8 cellular contexts compared by ENCODE assay signal in the genomic region with DNA sequence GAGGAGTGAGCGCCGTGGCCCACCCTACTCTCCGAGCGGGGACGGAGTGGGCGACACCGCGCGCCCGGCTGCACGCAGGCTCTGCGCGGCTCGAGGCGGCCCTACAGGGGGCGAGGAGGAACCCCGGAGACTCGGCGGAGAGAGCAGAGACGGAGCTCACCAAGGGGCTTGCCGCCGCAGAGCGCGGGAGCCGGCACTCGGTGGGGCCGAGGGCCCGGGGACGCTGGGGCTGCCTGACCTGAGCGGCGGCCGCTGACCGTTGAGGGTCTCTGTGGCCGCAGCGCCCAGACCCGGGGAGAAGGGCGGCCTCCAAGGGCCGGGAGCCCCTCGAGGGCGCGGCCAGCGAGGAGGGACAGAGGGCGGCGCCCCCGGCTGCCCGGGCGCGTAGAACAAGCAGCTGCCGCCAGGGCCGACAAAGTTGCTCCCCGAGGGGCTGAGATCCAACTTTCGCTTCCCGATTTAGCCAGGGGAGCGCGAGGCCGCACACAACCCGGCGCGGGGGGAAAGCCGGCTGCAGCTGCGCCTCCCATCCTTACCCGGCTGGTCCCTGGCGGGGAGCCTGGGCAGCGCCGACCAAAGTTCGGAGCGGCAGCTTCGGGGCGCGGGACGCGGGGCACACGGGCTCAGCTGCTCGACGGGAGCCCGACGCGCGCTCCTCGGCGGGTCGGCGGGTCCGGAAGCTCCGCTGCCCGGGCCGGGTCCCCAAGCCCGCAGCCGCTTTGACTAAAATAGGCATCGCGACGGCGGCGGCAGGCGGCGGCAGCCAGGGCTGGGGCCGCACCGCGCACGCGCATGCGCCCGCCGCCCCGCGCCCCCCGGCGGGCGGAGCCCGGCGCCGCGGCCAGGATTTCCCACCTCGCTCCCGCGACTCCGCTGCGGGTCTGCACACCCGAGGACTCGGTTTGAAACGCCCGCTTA. TPM values are rescaled to one million over a fixed set of nuclear protein-coding genes. Genes with fewer than 3 reads are reported as not detected.
A peak's percentile ranks its signal among the peaks of the same experiment; 100 is the strongest.
DNase-seq lines count a peak whose midpoint lies in the region; ATAC-seq and TF ChIP-seq lines count a peak whose summit lies in the region.

No MANE protein-coding gene starts in this region.

- DNase-seq in NCI-H82 (lab: John Stamatoyannopoulos, UW) (peak; percentile 68), NCI-H82 treated with DMSO at 0.1 percent for 48 hours (lab: John Stamatoyannopoulos, UW; ENCODE audit: unreplicated experiment) (no peak), HCT116 (ENCODE audit: low read depth, low spot score) (no peak), NCI-H1105 treated with DMSO at 0.1 percent for 48 hours (lab: John Stamatoyannopoulos, UW) (peak; percentile 65), foreskin fibroblast (peak; percentile 30 to 73), natural killer cell (no peak), uterus (peak; percentile 43 to 59)
- peak; percentile 53 for DNase-seq in activated T-cell treated with anti-CD3 and anti-CD28 coated beads, Interleukin-2, amount 50 U/mL, for 24 hours

- no peaks in the 10 kb centered on the region for H3K9me3 Mint-ChIP-seq in activated T-cell treated with anti-CD3 and anti-CD28 coated beads, Interleukin-2, amount 50 U/mL, for 24 hours
- no peaks in the 10 kb centered on the region for H3K9me3 Mint-ChIP-seq in natural killer cell

- H3K4me2 ChIP-seq in HCT116 (ENCODE audit: low read length): peak overlapping the region; percentile 84

- H3K36me3 Mint-ChIP-seq in activated T-cell treated with anti-CD3 and anti-CD28 coated beads, Interleukin-2, amount 50 U/mL, for 24 hours (ENCODE audit: low read depth): no peaks in the 10 kb centered on the region
- no peaks in the 10 kb centered on the region for H3K36me3 Mint-ChIP-seq in natural killer cell

- H3K4me1 ChIP-seq in HCT116 (ENCODE audit: control insufficient read depth in 1 of 2, insufficient read depth in 2 of 2, low read length in 2 of 2) (peaks cover 3 to 13% of the 10 kb centered on the region in 2 experiments; a peak in 3 of 4 replicates), uterus (no peaks in the 10 kb centered on the region)

- H3K27me3 ChIP-seq in HCT116 (ENCODE audit: insufficient read depth, low read length) (no peaks in the 10 kb centered on the region), uterus (no peaks in the 10 kb centered on the region)

- peaks cover 79% of the 10 kb centered on the region for H3K27me3 Mint-ChIP-seq in activated T-cell treated with anti-CD3 and anti-CD28 coated beads, Interleukin-2, amount 50 U/mL, for 24 hours
- peaks cover 48 to 76% of the 10 kb centered on the region in 2 donors for H3K27me3 Mint-ChIP-seq in natural killer cell (ENCODE audit: low read depth in 2 of 2)

- TF ChIP-seq CTCF in HCT116 (IDR thresholded peaks at IDR 0.05 in 2 of 3, conservative IDR thresholded peaks at IDR 0.05 in 1 of 3; ENCODE audit: borderline replicate concordance in 1 of 3, insufficient read depth in 1 of 3, low read depth in 2 of 3, low read length in 2 of 3): 0 out of 6 replicates have a peak, but pooled peaks of 1 of the 3 experiments have one; percentile 4
- peak; percentile 2 for TF ChIP-seq CTCF in foreskin fibroblast (IDR thresholded peaks at IDR 0.05; ENCODE audit: low read depth, low read length)
- no peak for TF ChIP-seq CTCF in natural killer cell (IDR thresholded peaks at IDR 0.05)
- peak in 2 of 4 experiments; percentile 12 to 21 for TF ChIP-seq CTCF in uterus (IDR thresholded peaks at IDR 0.05)

- peak; percentile 81 for ATAC-seq in HCT116
- peak; percentile 21 to 68 (median 36) for ATAC-seq in natural killer cell

- no peaks in the 10 kb centered on the region for H3K79me2 ChIP-seq in HCT116 (ENCODE audit: insufficient read depth, low read length)

- no peaks in the 10 kb centered on the region for H4K20me1 ChIP-seq in HCT116 (ENCODE audit: insufficient read depth)

- H3K27ac ChIP-seq in HCT116 (ENCODE audit: low read depth, low read length): no peak overlapping the region; the same call in 1 of the 2 replicates
- H3K27ac ChIP-seq in uterus: peak overlapping the region; percentile 76 to 87

- H3K9me3 ChIP-seq in HCT116 (ENCODE audit: control insufficient read depth in 1 of 2, insufficient read depth in 1 of 2, low read depth in 1 of 2, low read length in 2 of 2) (no peaks in the 10 kb centered on the region), uterus (no peaks in the 10 kb centered on the region)

- no peaks in the 10 kb centered on the region for H3K36me3 ChIP-seq in HCT116 (ENCODE audit: control insufficient read depth in 1 of 2, insufficient read depth in 2 of 2, low read length in 2 of 2)
- H3K36me3 ChIP-seq in uterus: no peaks in the 10 kb centered on the region

- intact Hi-C loops in HCT116 (cut with micrococcal nuclease): no loop called here
- intact Hi-C loops in natural killer cell (cut with micrococcal nuclease): no loop called here
- intact Hi-C loops in uterus (cut with DNase I; ENCODE audit: low total_unique reads): no loop called here

- no peak for TF ChIP-seq RAD21 in HCT116 (IDR thresholded peaks at IDR 0.05; ENCODE audit: low read depth)

- RAD21 ChIA-PET in HCT116 (lab: Charles Lee; ENCODE audit: low non-redundant PET in 1 of 2, low total read pairs in 2 of 2, uncharacterized antibody in 2 of 2, unreplicated experiment in 2 of 2): no interaction called here

- H3K9ac ChIP-seq in HCT116 (ENCODE audit: low read length): peak overlapping the region; percentile 39; the same call in 1 of the 2 replicates

- no peaks in the 10 kb centered on the region for H3K9me2 ChIP-seq in HCT116 (ENCODE audit: insufficient read depth)

- TF ChIP-seq POLR2A in HCT116 (IDR thresholded peaks at IDR 0.05; ENCODE audit: borderline replicate concordance, extremely low read depth, insufficient read depth, insufficient read length): no peak
- peak in 1 of 2 donors; percentile 11 for TF ChIP-seq POLR2A in uterus (IDR thresholded peaks at IDR 0.05)

- H2AFZ ChIP-seq in HCT116 (ENCODE audit: low read depth, low read length, poor library complexity, severe bottlenecking): peak overlapping the region; percentile 63

- CTCF ChIA-PET in HCT116 (lab: Charles Lee): no interaction called here

- peaks cover 13% of the 10 kb centered on the region for H3K4me1 Mint-ChIP-seq in activated T-cell treated with anti-CD3 and anti-CD28 coated beads, Interleukin-2, amount 50 U/mL, for 24 hours (ENCODE audit: low read depth)
- H3K4me1 Mint-ChIP-seq in natural killer cell: peaks cover 5% of the 10 kb centered on the region in 2 donors

- H3K4me3 ChIP-seq in HCT116 (replicated peaks in 1 of 2; ENCODE audit: low read depth in 1 of 2, low read length in 2 of 2) (peak overlapping the region; percentile 53 to 60), foreskin fibroblast (ENCODE audit: low read depth in 1 of 2, low read length in 2 of 2) (peak overlapping the region; percentile 74 to 86), uterus (peak overlapping the region; percentile 56 to 73)

- POLR2A ChIA-PET in HCT116 (lab: Charles Lee): no interaction called here

- no peak overlapping the region for H3K27ac Mint-ChIP-seq in activated T-cell treated with anti-CD3 and anti-CD28 coated beads, Interleukin-2, amount 50 U/mL, for 24 hours
- H3K27ac Mint-ChIP-seq in natural killer cell: no peak overlapping the region

- H3K4me3 Mint-ChIP-seq in activated T-cell treated with anti-CD3 and anti-CD28 coated beads, Interleukin-2, amount 50 U/mL, for 24 hours: peak overlapping the region; percentile 59
- peak overlapping the region; percentile 78 for H3K4me3 Mint-ChIP-seq in natural killer cell

- no TSS peak for BruUV-seq in HCT116 (replicated peaks; lab: Mats Ljungman, UMichigan)

TF ChIP-seq in HCT116, 20 proteins besides CTCF, POLR2A, EP300 and RAD21:
- TF ChIP-seq, protein P1, sequence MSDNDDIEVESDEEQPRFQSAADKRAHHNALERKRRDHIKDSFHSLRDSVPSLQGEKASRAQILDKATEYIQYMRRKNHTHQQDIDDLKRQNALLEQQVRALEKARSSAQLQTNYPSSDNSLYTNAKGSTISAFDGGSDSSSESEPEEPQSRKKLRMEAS (IDR thresholded peaks at IDR 0.05): no peak
- TF ChIP-seq POLR2AphosphoS5 (IDR thresholded peaks at IDR 0.05; ENCODE audit: low read depth, low read length): no peak; the same call in 1 of the 2 replicates
- TF ChIP-seq EZH2phosphoT487 (IDR thresholded peaks at IDR 0.05; ENCODE audit: borderline replicate concordance): no peak
- TF ChIP-seq ZNF274 (IDR thresholded peaks at IDR 0.05; ENCODE audit: low read depth, low read length): no peak
- no peak for TF ChIP-seq ELF1 (IDR thresholded peaks at IDR 0.05; ENCODE audit: borderline replicate concordance, low read depth)

RNA-seq across cellular contexts. Expression of a gene that starts 43.1 kb away (rescaled TPM):
- 10.1 TPM for total RNA-seq in HCT116 (2021; ENCODE audit: unreplicated experiment)
- polyA plus RNA-seq in HCT116 (2012): 4.2 and 7.8 TPM in 2 replicates
- not detected for total RNA-seq in natural killer cell
- total RNA-seq in uterus: under 1 TPM in 2 of 4 donors, not detected in 2; 0.35 to 0.79 TPM

Comparison
In these comparisons a context has a peak if more than half of its experiments do, and no peak if none do; other contexts are left out.
1. DNase-seq: peak in NCI-H82 (single experiment), NCI-H1105 treated with DMSO at 0.1 percent for 48 hours (single experiment), activated T-cell treated with anti-CD3 and anti-CD28 coated beads, Interleukin-2, amount 50 U/mL, for 24 hours (single experiment), foreskin fibroblast (2 of 2) and uterus (2 of 2); none in NCI-H82 treated with DMSO at 0.1 percent for 48 hours (single experiment), HCT116 (single experiment) and natural killer cell (single experiment).
2. Peak in every context shown above with its lines, with median percentiles within 50 percentile points of each other: H3K4me3 ChIP-seq.